8 cellular contexts compared by ENCODE assay signal in genomic region chr3:170355738-170356595, GRCh38. TPM values are rescaled to one million over a fixed set of nuclear protein-coding genes. Genes with fewer than 3 reads are reported as not detected.
DNase-seq lines count a peak whose midpoint lies in the region; ATAC-seq, FAIRE-seq and TF ChIP-seq lines count a peak whose summit lies in the region.

No MANE protein-coding gene starts in this region.

- H3K4me3 Mint-ChIP-seq in CD4-positive, alpha-beta memory T cell, result peak overlapping the region; percentile 66 to 83 (median 76)

- H3K9me3 Mint-ChIP-seq in CD4-positive, alpha-beta memory T cell, result peaks cover 0 to 2% (median 0%) of the 10 kb centered on the region in 8 donors

- peak overlapping the region; percentile 84 for H3K4me2 ChIP-seq in keratinocyte (ENCODE audit: control insufficient read depth, extremely low read depth, insufficient read depth, low read depth, low read length)

- dilution Hi-C loops in keratinocyte (cut with MboI; ENCODE audit: extremely low pct_ligation_motif_present, low sequenced_read_pairs), result no loop called here

- peak overlapping the region in 1 of 2 donors; percentile 40 for H3K4me3 ChIP-seq in CD4-positive, alpha-beta memory T cell (ENCODE audit: low read length in 2 of 2)
- peak overlapping the region; percentile 45 for H3K4me3 ChIP-seq in brain microvascular endothelial cell (ENCODE audit: low read depth, low read length)
- peak overlapping the region; percentile 8 to 55 (median 51) for H3K4me3 ChIP-seq in keratinocyte (ENCODE audit: control insufficient read depth in 2 of 3, extremely low read depth in 1 of 3, insufficient read depth in 2 of 3, low read depth in 1 of 3, low read length in 3 of 3)

- H3K36me3 ChIP-seq in CD4-positive, alpha-beta memory T cell (ENCODE audit: insufficient read depth, low read length), result no peaks in the 10 kb centered on the region
- H3K36me3 ChIP-seq in brain microvascular endothelial cell (replicated peaks), result peaks cover 15% of the 10 kb centered on the region
- peaks cover 3 to 10% of the 10 kb centered on the region in 2 experiments for H3K36me3 ChIP-seq in keratinocyte (ENCODE audit: control insufficient read depth in 2 of 2, extremely low read depth in 1 of 2, insufficient read depth in 2 of 2, low read length in 2 of 2)

- ATAC-seq in HG03354 (IDR thresholded peaks at IDR 0.05; ENCODE audit: poor library complexity, severe bottlenecking, unreplicated experiment), result peak; percentile 20
- ATAC-seq in GM19452 (IDR thresholded peaks at IDR 0.05; ENCODE audit: unreplicated experiment), result no peak

- TF ChIP-seq CTCF in brain microvascular endothelial cell (IDR thresholded peaks at IDR 0.05; ENCODE audit: low read depth, low read length, missing control alignments) (no peak), keratinocyte (optimal IDR thresholded peaks at IDR 0.05 in 1 of 3, IDR thresholded peaks at IDR 0.05 in 1 of 3, conservative IDR thresholded peaks at IDR 0.05 in 1 of 3; ENCODE audit: extremely low read depth in 1 of 3, insufficient read depth in 2 of 3, low read length in 3 of 3) (no peak)

- no peaks in the 10 kb centered on the region for H3K9me3 ChIP-seq in CD4-positive, alpha-beta memory T cell (ENCODE audit: control insufficient read depth in 1 of 2, low read length in 2 of 2)
- no peaks in the 10 kb centered on the region for H3K9me3 ChIP-seq in keratinocyte (ENCODE audit: control insufficient read depth, low read depth, low read length)

- POLR2A ChIA-PET in CD4-positive, alpha-beta memory T cell (lab: Charles Lee; ENCODE audit: partially characterized antibody), result interaction anchor here (0.8 to 3.0 kb wide), 17 partner anchors 10 to 591 kb away, joined by 3 to 31 read pairs (median 7); partner anchors contain the start of genes EIF5A2, MYNN, PHC3 and PRKCI

- no peak overlapping the region for H3K27ac ChIP-seq in CD4-positive, alpha-beta memory T cell (ENCODE audit: low read depth, low read length)
- H3K27ac ChIP-seq in brain microvascular endothelial cell (peak overlapping the region; percentile 100), keratinocyte (ENCODE audit: control insufficient read depth, insufficient read depth, low read length) (peak overlapping the region; percentile 77)

- no peaks in the 10 kb centered on the region for H3K9me1 ChIP-seq in keratinocyte (ENCODE audit: control insufficient read depth, extremely low read depth, insufficient read depth, low read length)

- H3K4me1 Mint-ChIP-seq in CD4-positive, alpha-beta memory T cell, result peaks cover 24 to 62% (median 34%) of the 10 kb centered on the region in 4 donors

- peak in 1 of 5 donors; percentile 57 for DNase-seq in CD4-positive, alpha-beta memory T cell
- DNase-seq in GM19239 (ENCODE audit: insufficient read length, low spot score) (no peak), NOMO-1 treated with DMSO at 0.1 percent for 48 hours (lab: John Stamatoyannopoulos, UW; ENCODE audit: unreplicated experiment) (peak; percentile 81), brain microvascular endothelial cell (peak; percentile 74), keratinocyte (ENCODE audit: low read depth, low spot score) (no peak)
- peak; percentile 0 to 10 for DNase-seq in stimulated activated CD8-positive, alpha-beta memory T cell treated with anti-CD3 and anti-CD28 coated beads, Interleukin-2, amount 100 ng/mL, for 48 hours (ENCODE audit: low read depth in 2 of 2)

- FAIRE-seq in GM19239 (lab: Jason Lieb, UNC) (peak; percentile 92), keratinocyte (lab: Jason Lieb, UNC) (no peak)

- peak overlapping the region; percentile 74 for H3K9ac ChIP-seq in keratinocyte (ENCODE audit: control insufficient read depth, extremely low read depth, insufficient read depth, low read length)

- H3K27me3 Mint-ChIP-seq in CD4-positive, alpha-beta memory T cell, result no peaks in the 10 kb centered on the region

- peaks cover 26% of the 10 kb centered on the region for H3K4me1 ChIP-seq in CD4-positive, alpha-beta memory T cell (ENCODE audit: insufficient read depth, low read length)
- H3K4me1 ChIP-seq in keratinocyte (ENCODE audit: control insufficient read depth, extremely low read depth, insufficient read depth, low read length), result peaks cover 12% of the 10 kb centered on the region

- CTCF ChIA-PET in CD4-positive, alpha-beta memory T cell (lab: Charles Lee; ENCODE audit: partially characterized antibody), result interaction anchor here (1.0 to 2.1 kb wide), 5 partner anchors 10 to 593 kb away, joined by 3 to 8 read pairs (median 3); no protein-coding TSS in a partner anchor

- H2AFZ ChIP-seq in keratinocyte (ENCODE audit: control insufficient read depth, low read length), result peak overlapping the region; percentile 54

- H3K79me2 ChIP-seq in keratinocyte (ENCODE audit: control insufficient read depth, insufficient read depth, low read length), result peaks cover 26% of the 10 kb centered on the region

- H3K27me3 ChIP-seq in CD4-positive, alpha-beta memory T cell (ENCODE audit: insufficient read depth, low read length), result no peaks in the 10 kb centered on the region
- H3K27me3 ChIP-seq in brain microvascular endothelial cell (replicated peaks) (no peaks in the 10 kb centered on the region), keratinocyte (ENCODE audit: control insufficient read depth, extremely low read depth, insufficient read depth, low read length) (no peaks in the 10 kb centered on the region)

- peaks cover 6 to 8% of the 10 kb centered on the region in 2 donors for H3K36me3 Mint-ChIP-seq in CD4-positive, alpha-beta memory T cell

- no peaks in the 10 kb centered on the region for H4K20me1 ChIP-seq in keratinocyte (ENCODE audit: control insufficient read depth, extremely low read depth, insufficient read depth, low read length)

- in situ Hi-C loops in brain microvascular endothelial cell (cut with HindIII; ENCODE audit: low pct_ligation_motif_present, low sequenced_read_pairs), result no loop called here

- H3K27ac Mint-ChIP-seq in CD4-positive, alpha-beta memory T cell, result peak overlapping the region; percentile 90 to 97 (median 91)

- intact Hi-C loops in CD4-positive, alpha-beta memory T cell (cut with micrococcal nuclease), result loop anchor here (1.0 to 5.0 kb wide), 6 partner anchors 56 to 591 kb away; partner anchors contain the start of genes EIF5A2, MYNN, RPL22L1 and SEC62

RNA-seq across cellular contexts. Expression of gene SKIL, which starts 1.5 kb away (rescaled TPM):
- total RNA-seq in CD4-positive, alpha-beta memory T cell, result 10 to 100 TPM; 59.3 to 60.4 TPM
- 1 to 10 TPM; 2.5 to 4.4 TPM for polyA plus RNA-seq in CD4-positive, alpha-beta memory T cell
- 10.6 to 13.7 TPM (median 11.0 TPM) in 3 replicates for polyA plus RNA-seq in keratinocyte
- polyA plus RNA-seq in keratinocyte (2011; ENCODE audit: low read depth), result 99.0 TPM
- polyA plus RNA-seq in keratinocyte (2011; cell fraction: cytosol; rRNA removed), result 5.0 and 9.2 TPM in 2 replicates
- polyA plus RNA-seq in keratinocyte (2011; cell fraction: nucleus; rRNA removed), result 18.7 and 25.0 TPM in 2 replicates
- polyA plus RNA-seq in keratinocyte (2012; ENCODE audit: low replicate concordance), result 14.6 and 20.6 TPM in 2 replicates
- polyA minus RNA-seq in keratinocyte, result 10.4 to 40.9 TPM (median 32.8 TPM) in 3 replicates
- polyA minus RNA-seq in keratinocyte (2011; cell fraction: cytosol; rRNA and poly(A)+ RNA removed), result 23.8 TPM
- polyA minus RNA-seq in keratinocyte (2011; cell fraction: nucleus; rRNA and poly(A)+ RNA removed), result 34.2 and 55.8 TPM in 2 replicates

Comparison
In these comparisons a context has a peak if more than half of its experiments do, and no peak if none do; other contexts are left out.
1. DNase-seq: peak in NOMO-1 treated with DMSO at 0.1 percent for 48 hours (single experiment), brain microvascular endothelial cell (single experiment) and stimulated activated CD8-positive, alpha-beta memory T cell treated with anti-CD3 and anti-CD28 coated beads, Interleukin-2, amount 100 ng/mL, for 48 hours (2 of 2); none in GM19239 (single experiment) and keratinocyte (single experiment).